Comparison of ENCODE assay signal across 20 cellular contexts in the genomic region with DNA sequence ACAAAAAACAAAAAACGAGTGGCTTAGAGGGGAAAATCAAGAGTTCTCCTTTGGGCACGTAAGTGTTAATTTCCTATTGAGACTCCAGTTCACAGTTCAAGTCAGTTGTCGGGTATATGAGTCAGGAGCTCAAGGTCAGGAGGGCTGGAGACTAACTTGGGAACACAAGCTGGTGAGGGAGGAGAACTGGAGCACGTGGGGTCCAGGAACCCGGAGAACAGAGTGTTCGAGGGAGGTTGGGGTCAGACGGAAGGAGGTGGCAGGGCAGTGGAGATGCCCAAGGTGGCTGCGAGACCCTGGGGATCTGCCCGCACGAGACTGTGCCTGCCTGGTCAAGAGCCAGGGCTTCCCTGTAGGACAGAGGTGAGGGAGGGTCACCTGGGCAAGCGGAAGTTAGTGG. TPM values are rescaled to one million over a fixed set of nuclear protein-coding genes. Genes with fewer than 3 reads are reported as not detected.
DNase-seq lines count a peak whose midpoint lies in the region; ATAC-seq, FAIRE-seq and TF ChIP-seq lines count a peak whose summit lies in the region.
"Had no signal": no experiment of that assay in that cellular context is flagged by ENCODE, and none has a peak within 500 bp of the region (broad histone marks: within the 10 kb centered on the region; RNA-seq: fewer than 3 reads in every experiment).

No MANE protein-coding gene starts in this region.

- H3K18ac ChIP-seq in trophoblast cell (ENCODE audit: low read length), result no peak overlapping the region

- intact Hi-C loops in HepG2 (cut with micrococcal nuclease; ENCODE audit: unreplicated experiment), result no loop called here
- intact Hi-C loops in right lobe of liver (cut with DNase I), result no loop called here
- intact Hi-C loops in adrenal gland (cut with DNase I), result no loop called here

- H3K14ac ChIP-seq in trophoblast cell (ENCODE audit: low read length), result no peak overlapping the region

- no peak for TF ChIP-seq CTCF in HepG2 (CRISPR knock-in tag; IDR thresholded peaks at IDR 0.05)
- no peak for TF ChIP-seq CTCF in right lobe of liver (IDR thresholded peaks at IDR 0.05)
- no peak for TF ChIP-seq CTCF in adrenal gland (IDR thresholded peaks at IDR 0.05)

- BruUV-seq in HepG2 (replicated peaks; lab: Mats Ljungman, UMichigan), result no TSS peak

- POLR2A ChIA-PET in HepG2 (lab: Yijun Ruan, JAX), result interaction anchor here (0.8 to 4.0 kb wide), 3 partner anchors 9 to 88 kb away, joined by 3 to 21 read pairs (median 3); partner anchors contain the start of gene ALDH3A2

- H4K12ac ChIP-seq in trophoblast cell (ENCODE audit: low read depth, low read length), result no peak overlapping the region

- H2AFZ ChIP-seq in HepG2 (ENCODE audit: low read length) (no peak overlapping the region), trophoblast cell (ENCODE audit: insufficient read depth, low read length, poor library complexity) (no peak overlapping the region)

- H2AK5ac ChIP-seq in trophoblast cell (ENCODE audit: low read length), result no peak overlapping the region

- no peak overlapping the region for H3K23ac ChIP-seq in trophoblast cell (ENCODE audit: low read length)

- H3K4ac ChIP-seq in trophoblast cell (ENCODE audit: low read depth, low read length), result no peak overlapping the region

- no peaks in the 10 kb centered on the region for H3K79me1 ChIP-seq in trophoblast cell (ENCODE audit: low read length)

- H3K79me2 ChIP-seq in HepG2 (ENCODE audit: insufficient read depth, low read length), result no peaks in the 10 kb centered on the region
- no peaks in the 10 kb centered on the region for H3K79me2 ChIP-seq in trophoblast cell (ENCODE audit: control insufficient read depth, insufficient read depth, low read length, poor library complexity)

- no peak overlapping the region for H2BK12ac ChIP-seq in trophoblast cell (ENCODE audit: low read length)

- CTCF ChIA-PET in HepG2 (lab: Yijun Ruan, JAX; ENCODE audit: low intra/inter-chr PET ratio, low total read pairs), result no interaction called here

- no peak overlapping the region for H2BK120ac ChIP-seq in trophoblast cell (ENCODE audit: insufficient read depth, low read length, poor library complexity)

- H3K36me3 ChIP-seq in HepG2 (replicated peaks in 1 of 2; ENCODE audit: control insufficient read depth in 1 of 2, insufficient read depth in 2 of 2, low read length in 2 of 2), result no peaks in the 10 kb centered on the region
- no peaks in the 10 kb centered on the region for H3K36me3 ChIP-seq in right lobe of liver
- no peaks in the 10 kb centered on the region for H3K36me3 ChIP-seq in adrenal gland (replicated peaks in 1 of 2)
- H3K36me3 ChIP-seq in trophoblast cell (ENCODE audit: control insufficient read depth in 1 of 2, insufficient read depth in 2 of 2, low read length in 2 of 2), result no peaks in the 10 kb centered on the region
- H3K36me3 ChIP-seq: BLaER1 treated with 17β-estradiol and CSF1 and Interleukin-3, amounts not matched to agents 10 nM and 100 nM had no signal

- ATAC-seq in HepG2, result no peak
- no peak for ATAC-seq in right lobe of liver
- no peak for ATAC-seq in GM18520 (IDR thresholded peaks at IDR 0.05; ENCODE audit: unreplicated experiment)
- no peak for ATAC-seq in GM21526 (IDR thresholded peaks at IDR 0.05; ENCODE audit: low FRiP score, unreplicated experiment)

- H4K8ac ChIP-seq in trophoblast cell (ENCODE audit: low read depth, low read length), result no peak overlapping the region

- H4K91ac ChIP-seq in trophoblast cell (ENCODE audit: low read depth, low read length), result no peak overlapping the region

- H3K27me3 ChIP-seq in HepG2 (ENCODE audit: control insufficient read depth in 1 of 2, insufficient read depth in 2 of 2, low read length in 2 of 2) (no peaks in the 10 kb centered on the region; a peak in 1 of 5 replicates), right lobe of liver (no peaks in the 10 kb centered on the region), adrenal gland (no peaks in the 10 kb centered on the region), trophoblast cell (ENCODE audit: insufficient read depth, low read length) (no peaks in the 10 kb centered on the region)
- H3K27me3 ChIP-seq: BLaER1 treated with 17β-estradiol and CSF1 and Interleukin-3, amounts not matched to agents 10 nM and 100 nM had no signal

- FAIRE-seq in HepG2 (lab: Jason Lieb, UNC), result peak; percentile 56
- FAIRE-seq: D721Med, G401.6, GM12891, HTR-8/SVneo had no signal

- in situ Hi-C loops in HepG2 (cut with HindIII; ENCODE audit: extremely low pct_ligation_motif_present, low pct_unique_long_range_greater_than_20kb), result no loop called here

- peak in 1 of 2 experiments; percentile 9; a peak in 1 of 4 replicates for TF ChIP-seq EP300 in HepG2 (IDR thresholded peaks at IDR 0.05; ENCODE audit: low read depth in 2 of 2, low read length in 2 of 2)
- TF ChIP-seq EP300 in HepG2 (CRISPR knock-in tag; IDR thresholded peaks at IDR 0.05; ENCODE audit: borderline replicate concordance), result no peak

- no peak for DNase-seq in HepG2 (ENCODE audit: low spot score)
- DNase-seq in right lobe of liver, result no peak
- DNase-seq in adrenal gland, result peak in 6 of 7 donors; percentile 79 to 88 (median 84)
- no peak for DNase-seq in trophoblast cell
- no peak for DNase-seq in mucosa of gallbladder (ENCODE audit: low spot score)
- DNase-seq: 8988T; ACHN; CD4-positive, CD25-positive, alpha-beta regulatory T cell; DMS153; DMS79 treated with DMSO at 0.1 percent for 48 hours; EL; GOT3; H9 had no signal

- no peak overlapping the region for H3K9ac ChIP-seq in HepG2 (ENCODE audit: insufficient read depth, low read depth, low read length)
- H3K9ac ChIP-seq in trophoblast cell (ENCODE audit: low read length), result no peak overlapping the region
- H3K9ac ChIP-seq: BLaER1 treated with 17β-estradiol and CSF1 and Interleukin-3, amounts not matched to agents 10 nM and 100 nM had no signal

- 36% methylated on average over 11 of the region's 11 CpGs for WGBS in HepG2 (ENCODE audit: low lambda C conversion rate)
- 64% methylated on average over 8 of the region's 11 CpGs for WGBS in right lobe of liver (ENCODE audit: insufficient coverage, low coverage, low lambda C conversion rate, missing lambda C conversion rate)
- 22 to 48% (median 34%) methylated on average over 11 of the region's 11 CpGs for WGBS in adrenal gland, 4 donors
- WGBS in trophoblast cell (ENCODE audit: extremely low coverage, insufficient coverage, insufficient read length), result no CpG with 5 or more reads among the region's 11 CpGs

- H3K27ac ChIP-seq in HepG2 (ENCODE audit: extremely low read length, insufficient read depth, low read length) (no peak overlapping the region), right lobe of liver (no peak overlapping the region), adrenal gland (peak overlapping the region in 3 of 5 donors; percentile 2 to 77 (median 6)), trophoblast cell (ENCODE audit: low read depth, low read length) (no peak overlapping the region)
- H3K27ac ChIP-seq: BLaER1 treated with 17β-estradiol and CSF1 and Interleukin-3, amounts not matched to agents 10 nM and 100 nM had no signal

- TF ChIP-seq POLR2A in HepG2 (IDR thresholded peaks at IDR 0.05; ENCODE audit: insufficient read depth in 1 of 2, low read depth in 2 of 2, low read length in 2 of 2), result no peak
- no peak for TF ChIP-seq POLR2A in right lobe of liver (IDR thresholded peaks at IDR 0.05)
- no peak for TF ChIP-seq POLR2A in adrenal gland (IDR thresholded peaks at IDR 0.05)

- no peaks in the 10 kb centered on the region for H3K9me3 ChIP-seq in HepG2 (ENCODE audit: low read length)
- H3K9me3 ChIP-seq in right lobe of liver, result no peaks in the 10 kb centered on the region
- H3K9me3 ChIP-seq in adrenal gland (replicated peaks in 1 of 3), result no peaks in the 10 kb centered on the region
- no peaks in the 10 kb centered on the region for H3K9me3 ChIP-seq in trophoblast cell (ENCODE audit: insufficient read depth, low read depth, low read length)
- H3K9me3 ChIP-seq: BLaER1 treated with 17β-estradiol and CSF1 and Interleukin-3, amounts not matched to agents 10 nM and 100 nM had no signal

- H2BK5ac ChIP-seq in trophoblast cell (ENCODE audit: low read depth, low read length, poor library complexity), result no peak overlapping the region

- TF ChIP-seq RAD21 in HepG2 (CRISPR knock-in tag; IDR thresholded peaks at IDR 0.05), result no peak

- no peaks in the 10 kb centered on the region for H4K20me1 ChIP-seq in HepG2 (ENCODE audit: insufficient read depth, low read length)

- no peak overlapping the region; the same call in 1 of the 2 replicates for H3K4me2 ChIP-seq in HepG2 (ENCODE audit: low read depth, low read length)
- H3K4me2 ChIP-seq in trophoblast cell (ENCODE audit: low read length), result no peak overlapping the region
- H3K4me2 ChIP-seq: BLaER1 treated with 17β-estradiol and CSF1 and Interleukin-3, amounts not matched to agents 10 nM and 100 nM had no signal

- H3K4me3 ChIP-seq in HepG2 (replicated peaks in 1 of 3; ENCODE audit: insufficient read depth in 1 of 3, low read depth in 2 of 3, low read length in 3 of 3) (no peak overlapping the region), right lobe of liver (no peak overlapping the region), adrenal gland (no peak overlapping the region), trophoblast cell (ENCODE audit: low read depth, low read length) (peak overlapping the region; percentile 14)
- H3K4me3 ChIP-seq: BLaER1 treated with 17β-estradiol and CSF1 and Interleukin-3, amounts not matched to agents 10 nM and 100 nM had no signal

- peaks cover 81% of the 10 kb centered on the region for H3K4me1 ChIP-seq in HepG2 (ENCODE audit: insufficient read depth, low read length)
- no peaks in the 10 kb centered on the region for H3K4me1 ChIP-seq in right lobe of liver
- H3K4me1 ChIP-seq in adrenal gland (replicated peaks in 1 of 2), result peaks cover 12 to 14% of the 10 kb centered on the region in 2 donors
- H3K4me1 ChIP-seq in trophoblast cell (ENCODE audit: control insufficient read depth in 1 of 2, insufficient read depth in 2 of 2, low read length in 2 of 2), result no peaks in the 10 kb centered on the region
- H3K4me1 ChIP-seq: BLaER1 treated with 17β-estradiol and CSF1 and Interleukin-3, amounts not matched to agents 10 nM and 100 nM had no signal

RNA-seq across cellular contexts. Expression of gene ALDH3A1, which starts 12.0 kb away (rescaled TPM):
- total RNA-seq in HepG2 (2016; rRNA removed; fragmentation: Illumina TruSeq; extraction: Trizol) (0.45 and 0.62 TPM in 2 replicates), right lobe of liver (10 to 100 TPM in 2 of 6 experiments, 1 to 10 TPM in 2, under 1 TPM in 2; 0.26 to 13.8 (median 1.7) TPM), adrenal gland (1 to 10 TPM in 6 of 8 donors, under 1 TPM in 1, not detected in 1; 0.21 to 4.0 (median 2.1) TPM), mucosa of gallbladder (3.4 TPM)
- 0.18 and 0.61 TPM in 2 replicates for total RNA-seq in HepG2 (2016; cell fraction: cytosol; rRNA removed; fragmentation: Illumina TruSeq; extraction: Trizol; ENCODE audit: low read depth)
- 0.50 and 0.65 TPM in 2 replicates for total RNA-seq in HepG2 (2016; cell fraction: insoluble cytoplasmic fraction; rRNA removed; fragmentation: Illumina TruSeq; extraction: Trizol)
- total RNA-seq in HepG2 (2016; cell fraction: membrane; rRNA removed; fragmentation: Illumina TruSeq; extraction: Trizol), result 0.38 and 0.49 TPM in 2 replicates
- 0.25 and 0.50 TPM in 2 replicates for total RNA-seq in HepG2 (2016; cell fraction: nucleus; rRNA removed; fragmentation: Illumina TruSeq; extraction: Trizol)
- polyA plus RNA-seq in HepG2 (2011; rRNA removed) (0.07 and 0.29 TPM in 2 replicates), adrenal gland (under 1 TPM; 0.09 to 0.98 (median 0.56) TPM)
- 0.09 TPM in 1 of 2 replicates, not detected in the other for polyA plus RNA-seq in HepG2 (2011; cell fraction: cytosol; rRNA removed)
- polyA plus RNA-seq in HepG2 (2011; cell fraction: nucleus; rRNA removed), result 0.11 and 0.19 TPM in 2 replicates
- polyA plus RNA-seq in HepG2 (2012), result 0.08 and 0.13 TPM in 2 replicates
- 0.10 and 0.26 TPM in 2 replicates for polyA plus RNA-seq in HepG2 (2016; cell fraction: cytosol; fragmentation: Illumina TruSeq; extraction: Trizol; ENCODE audit: low read depth)
- 0.56 and 0.68 TPM in 2 replicates for polyA plus RNA-seq in HepG2 (2016; cell fraction: insoluble cytoplasmic fraction; fragmentation: Illumina TruSeq; extraction: Trizol; ENCODE audit: low read depth)
- polyA plus RNA-seq in HepG2 (2016; cell fraction: membrane; fragmentation: Illumina TruSeq; extraction: Trizol; ENCODE audit: low read depth), result 0.30 and 0.86 TPM in 2 replicates
- polyA plus RNA-seq in HepG2 (2016; cell fraction: nucleus; fragmentation: Illumina TruSeq; extraction: Trizol; ENCODE audit: insufficient read depth, low read depth), result 0.92 and 2.1 TPM in 2 replicates
- 10.9 TPM in 1 of 2 replicates, not detected in the other for polyA minus RNA-seq in HepG2 (2011; rRNA and poly(A)+ RNA removed; ENCODE audit: low replicate concordance)
- not detected in 2 replicates for polyA minus RNA-seq in HepG2 (2011; cell fraction: cytosol; rRNA and poly(A)+ RNA removed)
- not detected in 2 replicates for polyA minus RNA-seq in HepG2 (2011; cell fraction: nucleus; rRNA and poly(A)+ RNA removed)
- polyA plus RNA-seq in trophoblast cell (2013), result 0.03 TPM in 1 of 2 replicates, not detected in the other
- total RNA-seq: CD4-positive, CD25-positive, alpha-beta regulatory T cell had no signal

RNA-seq across cellular contexts. Expression of gene SLC47A2, which starts 19.7 kb away (rescaled TPM):
- 0.04 TPM in 1 of 2 replicates, not detected in the other for total RNA-seq in HepG2 (2016; rRNA removed; fragmentation: Illumina TruSeq; extraction: Trizol)
- not detected in 2 replicates for total RNA-seq in HepG2 (2016; cell fraction: cytosol; rRNA removed; fragmentation: Illumina TruSeq; extraction: Trizol; ENCODE audit: low read depth)
- total RNA-seq in HepG2 (2016; cell fraction: insoluble cytoplasmic fraction; rRNA removed; fragmentation: Illumina TruSeq; extraction: Trizol), result 0.04 TPM in 1 of 2 replicates, not detected in the other
- 0.06 TPM in 1 of 2 replicates, not detected in the other for total RNA-seq in HepG2 (2016; cell fraction: membrane; rRNA removed; fragmentation: Illumina TruSeq; extraction: Trizol)
- total RNA-seq in HepG2 (2016; cell fraction: nucleus; rRNA removed; fragmentation: Illumina TruSeq; extraction: Trizol), result 0.25 TPM in 1 of 2 replicates, not detected in the other
- polyA plus RNA-seq in HepG2 (2011; rRNA removed), result not detected in 2 replicates
- not detected in 2 replicates for polyA plus RNA-seq in HepG2 (2011; cell fraction: cytosol; rRNA removed)
- not detected in 2 replicates for polyA plus RNA-seq in HepG2 (2011; cell fraction: nucleus; rRNA removed)
- 0.07 and 0.17 TPM in 2 replicates for polyA plus RNA-seq in HepG2 (2012)
- not detected in 2 replicates for polyA plus RNA-seq in HepG2 (2016; cell fraction: cytosol; fragmentation: Illumina TruSeq; extraction: Trizol; ENCODE audit: low read depth)
- not detected in 2 replicates for polyA plus RNA-seq in HepG2 (2016; cell fraction: insoluble cytoplasmic fraction; fragmentation: Illumina TruSeq; extraction: Trizol; ENCODE audit: low read depth)
- not detected in 2 replicates for polyA plus RNA-seq in HepG2 (2016; cell fraction: membrane; fragmentation: Illumina TruSeq; extraction: Trizol; ENCODE audit: low read depth)
- polyA plus RNA-seq in HepG2 (2016; cell fraction: nucleus; fragmentation: Illumina TruSeq; extraction: Trizol; ENCODE audit: insufficient read depth, low read depth), result not detected in 2 replicates
- polyA minus RNA-seq in HepG2 (2011; rRNA and poly(A)+ RNA removed; ENCODE audit: low replicate concordance), result 0.21 TPM in 1 of 2 replicates, not detected in the other
- polyA minus RNA-seq in HepG2 (2011; cell fraction: cytosol; rRNA and poly(A)+ RNA removed), result not detected in 2 replicates
- polyA minus RNA-seq in HepG2 (2011; cell fraction: nucleus; rRNA and poly(A)+ RNA removed), result not detected in 2 replicates
- not detected for total RNA-seq in right lobe of liver
- total RNA-seq in adrenal gland, result 1 to 10 TPM in 1 of 8 donors, under 1 TPM in 2, not detected in 5; 0.28 to 1.3 (median 0.36) TPM
- under 1 TPM in 1 of 3 donors, not detected in 2; 0.10 TPM for polyA plus RNA-seq in adrenal gland
- not detected in 2 replicates for polyA plus RNA-seq in trophoblast cell (2013)
- total RNA-seq in mucosa of gallbladder, result not detected
- total RNA-seq: CD4-positive, CD25-positive, alpha-beta regulatory T cell; H9 had no signal
- polyA plus RNA-seq: CD4-positive, CD25-positive, alpha-beta regulatory T cell had no signal

Comparison
In these comparisons a context has a peak if more than half of its experiments do, and no peak if none do; other contexts are left out.
1. DNase-seq: peak in adrenal gland (6 of 7); none in HepG2 (single experiment), right lobe of liver (0 of 3), trophoblast cell (0 of 2) and mucosa of gallbladder (single experiment).
2. H3K27ac ChIP-seq: peak in adrenal gland (3 of 5); none in HepG2 (single experiment), right lobe of liver (0 of 3) and trophoblast cell (single experiment).